In the genomic region with DNA sequence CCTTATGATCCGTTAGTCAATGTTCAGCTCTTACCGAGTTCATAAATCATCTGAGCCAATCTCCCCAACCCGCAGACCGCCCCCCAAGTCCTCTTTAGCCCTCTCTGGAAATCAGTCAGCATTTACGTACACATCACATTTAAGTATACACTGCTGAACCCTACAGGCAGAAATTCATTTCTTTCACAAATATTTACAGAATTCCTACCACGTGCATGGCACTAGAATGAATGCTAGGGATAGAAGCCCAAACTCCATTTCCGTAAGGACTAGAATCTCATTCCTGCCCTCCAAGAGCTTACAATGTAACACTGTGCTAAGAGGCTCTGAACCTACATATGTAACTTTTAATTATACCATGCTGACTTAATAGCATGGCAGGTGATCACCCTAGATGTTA, we compare ENCODE assay signal across 8 cellular contexts. TPM values are rescaled to one million over a fixed set of nuclear protein-coding genes. Genes with fewer than 3 reads are reported as not detected.
DNase-seq lines count a peak whose midpoint lies in the region; ATAC-seq and TF ChIP-seq lines count a peak whose summit lies in the region.

No MANE protein-coding gene starts in this region.

- peak overlapping the region; percentile 66 for H3K4me2 ChIP-seq in DND-41 (ENCODE audit: insufficient read depth, low read length)

- H3K9ac ChIP-seq in DND-41 (ENCODE audit: low read depth, low read length) = peak overlapping the region; percentile 88

- H3K4me3 ChIP-seq in DND-41 (ENCODE audit: low read depth in 1 of 2, low read length in 2 of 2) (peak overlapping the region in 1 of 2 experiments; percentile 93; a peak in 2 of 4 replicates), NB4 (ENCODE audit: low read depth, low read length) (peak overlapping the region; percentile 94)

- H3K27ac ChIP-seq in DND-41 (ENCODE audit: low read length) = no peak overlapping the region; the same call in 1 of the 2 replicates

- no peak overlapping the region for H2AFZ ChIP-seq in DND-41 (ENCODE audit: low read depth, low read length)

- H3K36me3 Mint-ChIP-seq in effector memory CD8-positive, alpha-beta T cell (ENCODE audit: insufficient read depth) = peaks cover 51% of the 10 kb centered on the region
- H3K36me3 Mint-ChIP-seq in osteocyte (ENCODE audit: unreplicated experiment) = peaks cover 7% of the 10 kb centered on the region

- no peak for TF ChIP-seq CTCF in DND-41 (IDR thresholded peaks at IDR 0.05; ENCODE audit: borderline replicate concordance, extremely low read depth, low read length, poor library complexity, severe bottlenecking)
- TF ChIP-seq CTCF in NB4 (IDR thresholded peaks at IDR 0.05; ENCODE audit: low read depth, low read length) = no peak
- TF ChIP-seq CTCF in osteocyte (IDR thresholded peaks at IDR 0.05) = peak; percentile 14

- in situ Hi-C loops in G401 (cut with HindIII; ENCODE audit: low sequenced_read_pairs) = no loop called here

- peaks cover 68% of the 10 kb centered on the region for H3K79me2 ChIP-seq in DND-41 (ENCODE audit: insufficient read depth, low read length)

- H3K4me1 ChIP-seq in DND-41 (ENCODE audit: insufficient read depth, low read length) = peaks cover 33% of the 10 kb centered on the region

- DNase-seq in DND-41 (no peak), NB4 (ENCODE audit: low read depth) (no peak), osteocyte (ENCODE audit: extremely low spot score, unreplicated experiment) (no peak), G401 (ENCODE audit: low spot score) (no peak), NCI-H1105 (lab: John Stamatoyannopoulos, UW) (no peak)
- DNase-seq in effector memory CD8-positive, alpha-beta T cell = no peak

- peaks cover 32 to 42% of the 10 kb centered on the region in 2 donors for H3K4me1 Mint-ChIP-seq in effector memory CD8-positive, alpha-beta T cell (ENCODE audit: low read depth in 2 of 2)
- H3K4me1 Mint-ChIP-seq in osteocyte (ENCODE audit: unreplicated experiment) = peaks cover 65% of the 10 kb centered on the region

- peaks cover 42% of the 10 kb centered on the region for H4K20me1 ChIP-seq in DND-41 (ENCODE audit: insufficient read depth, low read length)

- peak overlapping the region; percentile 98 for H3K27ac Mint-ChIP-seq in effector memory CD8-positive, alpha-beta T cell
- H3K27ac Mint-ChIP-seq in osteocyte (ENCODE audit: unreplicated experiment) = peak overlapping the region; percentile 100

- no peaks in the 10 kb centered on the region for H3K9me3 Mint-ChIP-seq in effector memory CD8-positive, alpha-beta T cell
- no peaks in the 10 kb centered on the region for H3K9me3 Mint-ChIP-seq in osteocyte (ENCODE audit: unreplicated experiment)

- H3K9me3 ChIP-seq in DND-41 (ENCODE audit: insufficient read depth, low read length, severe bottlenecking) = no peaks in the 10 kb centered on the region

- H3K4me3 Mint-ChIP-seq in effector memory CD8-positive, alpha-beta T cell = peak overlapping the region; percentile 98 to 99
- H3K4me3 Mint-ChIP-seq in osteocyte (ENCODE audit: unreplicated experiment) = peak overlapping the region; percentile 100

- ATAC-seq in DND-41 (ENCODE audit: insufficient read depth, low read depth) (no peak), GM19452 (IDR thresholded peaks at IDR 0.05; ENCODE audit: unreplicated experiment) (no peak), HG02763 (IDR thresholded peaks at IDR 0.05; ENCODE audit: unreplicated experiment) (no peak)
- ATAC-seq in effector memory CD8-positive, alpha-beta T cell (replicated peaks) = no peak

- H3K27me3 ChIP-seq in DND-41 (ENCODE audit: insufficient read depth, low read length, poor library complexity) = no peaks in the 10 kb centered on the region

- TF ChIP-seq POLR2A in NB4 (IDR thresholded peaks at IDR 0.05; ENCODE audit: extremely low read depth, insufficient read length) = no peak

- no peaks in the 10 kb centered on the region for H3K27me3 Mint-ChIP-seq in effector memory CD8-positive, alpha-beta T cell
- H3K27me3 Mint-ChIP-seq in osteocyte (ENCODE audit: unreplicated experiment) = no peaks in the 10 kb centered on the region

- peaks cover 23% of the 10 kb centered on the region for H3K36me3 ChIP-seq in DND-41 (ENCODE audit: insufficient read depth, low read length)

RNA-seq across cellular contexts. Expression of a gene that starts 1.8 kb away (rescaled TPM):
- 41.2 and 44.9 TPM in 2 replicates for total RNA-seq in osteocyte
- total RNA-seq in G401 (2014; rRNA removed; shearing (Covaris generic)) = 39.2 and 39.8 TPM in 2 replicates

RNA-seq across cellular contexts. Expression of a gene that starts 21.8 kb away (rescaled TPM):
- 14.2 and 16.5 TPM in 2 replicates for total RNA-seq in osteocyte
- 0.24 and 1.8 TPM in 2 replicates for total RNA-seq in G401 (2014; rRNA removed; shearing (Covaris generic))

RNA-seq across cellular contexts. Expression of a gene that starts 38.3 kb away (rescaled TPM):
- total RNA-seq in osteocyte = not detected in 2 replicates
- not detected in 2 replicates for total RNA-seq in G401 (2014; rRNA removed; shearing (Covaris generic))
